Comparison of ENCODE assay signal across 21 cellular contexts in the genomic region with DNA sequence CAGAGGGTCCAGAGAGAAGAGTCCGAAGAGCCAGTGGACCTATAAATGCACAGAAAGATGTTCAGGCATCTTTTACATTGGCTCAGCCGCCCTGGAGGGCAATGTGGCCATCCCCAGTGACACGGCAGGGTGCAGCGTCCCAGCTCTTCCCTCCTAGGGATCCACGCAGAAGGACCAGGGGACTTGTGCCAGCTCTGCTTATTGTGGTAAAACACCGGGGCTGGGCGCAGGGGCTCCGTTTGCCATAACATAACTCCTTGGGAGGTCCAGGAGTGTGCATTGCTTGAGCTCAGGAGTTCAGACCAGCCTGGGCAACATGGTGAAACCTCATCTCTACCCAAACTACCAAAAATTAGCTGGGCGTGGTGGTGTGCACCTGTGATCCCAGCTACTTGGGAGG.
"Had no signal": no experiment of that assay in that cellular context is flagged by ENCODE, and none has a peak within 500 bp of the region (broad histone marks: within the 10 kb centered on the region; RNA-seq: fewer than 3 reads in every experiment).

No MANE protein-coding gene starts in this region.

- DNase-seq: KBM-7, MV-4-11, NCI-H1048, NCI-H1105, NCI-H1417, NCI-H1436 treated with DMSO at 0.1 percent for 48 hours, NCI-H1694 treated with DMSO at 0.1 percent for 48 hours, NCI-H1930, NCI-H2081 treated with DMSO at 0.1 percent for 48 hours, NCI-H2171, NCI-H226, NCI-H446, NCI-H510A, NCI-H524 treated with DMSO at 0.1 percent for 48 hours, NCI-H69, NCI-H774, PC-3, SHP77, SK-N-SH, SW 1271 had no signal

- ATAC-seq: Panc1, PC-3 had no signal

- H3K9me3 ChIP-seq: SK-N-SH had no signal
